ENCODE assay signal across 8 cellular contexts in the genomic region with DNA sequence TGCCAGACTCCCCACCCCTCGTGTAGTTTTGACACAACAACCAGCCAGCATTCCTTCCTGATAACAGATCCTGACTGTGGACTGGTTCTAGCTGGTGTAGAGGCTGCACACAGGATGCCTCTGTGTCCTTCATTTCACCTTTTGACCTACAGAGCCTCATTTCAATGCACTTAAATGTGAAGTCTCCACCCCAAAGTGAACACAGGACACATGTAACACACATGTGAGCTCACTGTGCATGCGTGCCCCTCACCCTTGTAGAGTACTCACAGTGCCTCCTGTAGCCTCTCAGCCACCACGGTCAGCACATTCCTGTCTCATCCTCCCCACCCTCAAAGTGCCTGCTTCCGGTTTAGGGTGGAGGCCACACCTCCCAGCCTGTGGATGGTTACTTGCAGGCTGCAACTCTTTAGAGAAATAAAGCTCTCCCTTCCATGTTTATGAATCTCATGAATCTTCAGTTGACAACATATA. TPM values are rescaled to one million over a fixed set of nuclear protein-coding genes. Genes with fewer than 3 reads are reported as not detected.
DNase-seq lines count a peak whose midpoint lies in the region; ATAC-seq and TF ChIP-seq lines count a peak whose summit lies in the region.

No MANE protein-coding gene starts in this region.

- H3K4me1 Mint-ChIP-seq in natural killer cell = peaks cover 10% of the 10 kb centered on the region in 2 donors
- peaks cover 6 to 7% of the 10 kb centered on the region in 2 donors for H3K4me1 Mint-ChIP-seq in natural killer cell treated with Interleukin-12 subunit alpha and Interleukin-12 subunit beta and Interleukin-15 and Interleukin-18, amount 100 ng/mL, for 72 hours (ENCODE audit: low read depth in 2 of 2)

- peak overlapping the region in 1 of 2 donors; percentile 29 for H3K27ac Mint-ChIP-seq in natural killer cell
- H3K27ac Mint-ChIP-seq in natural killer cell treated with Interleukin-12 subunit alpha and Interleukin-12 subunit beta and Interleukin-15 and Interleukin-18, amount 100 ng/mL, for 72 hours = no peak overlapping the region

- H3K9me3 ChIP-seq in upper lobe of right lung = no peaks in the 10 kb centered on the region

- POLR2A ChIA-PET in RWPE1 (lab: Yijun Ruan, JAX; ENCODE audit: low non-redundant PET) = no interaction called here

- H3K4me3 Mint-ChIP-seq in natural killer cell = peak overlapping the region; percentile 64
- no peak overlapping the region for H3K4me3 Mint-ChIP-seq in natural killer cell treated with Interleukin-12 subunit alpha and Interleukin-12 subunit beta and Interleukin-15 and Interleukin-18, amount 100 ng/mL, for 72 hours

- peak; percentile 36 to 71 (median 66) for ATAC-seq in natural killer cell
- no peak for ATAC-seq in natural killer cell treated with Interleukin-12 subunit alpha and Interleukin-12 subunit beta and Interleukin-15 and Interleukin-18, amount 100 ng/mL, for 72 hours
- ATAC-seq in upper lobe of right lung = peak; percentile 53

- DNase-seq in natural killer cell (no peak), islet precursor cell (peak; percentile 80), upper lobe of right lung (peak; percentile 58), RWPE1 (ENCODE audit: low spot score) (no peak), NCI-H82 (lab: John Stamatoyannopoulos, UW) (no peak)
- DNase-seq in natural killer cell treated with Interleukin-12 subunit alpha and Interleukin-12 subunit beta and Interleukin-15 and Interleukin-18, amount 100 ng/mL, for 72 hours (ENCODE audit: low spot score) = no peak
- DNase-seq in activated CD4-positive, alpha-beta T cell treated with anti-CD3 and anti-CD28 coated beads, Interleukin-2, amount 50 U/mL, for 48 hours = peak; percentile 17 to 40
- DNase-seq in effector CD8-positive, alpha-beta T cell (lab: John Stamatoyannopoulos, UW) = no peak

- H3K4me3 ChIP-seq in upper lobe of right lung = no peak overlapping the region

- H3K27me3 Mint-ChIP-seq in natural killer cell (ENCODE audit: low read depth in 2 of 2) = peaks cover 3 to 4% of the 10 kb centered on the region in 2 donors
- H3K27me3 Mint-ChIP-seq in natural killer cell treated with Interleukin-12 subunit alpha and Interleukin-12 subunit beta and Interleukin-15 and Interleukin-18, amount 100 ng/mL, for 72 hours = peaks cover 0 to 1% of the 10 kb centered on the region in 2 donors

- H3K36me3 Mint-ChIP-seq in natural killer cell = no peaks in the 10 kb centered on the region
- H3K36me3 Mint-ChIP-seq in natural killer cell treated with Interleukin-12 subunit alpha and Interleukin-12 subunit beta and Interleukin-15 and Interleukin-18, amount 100 ng/mL, for 72 hours = no peaks in the 10 kb centered on the region

- intact Hi-C loops in natural killer cell (cut with micrococcal nuclease) (no loop called here), upper lobe of right lung (cut with DNase I) (no loop called here)

- CTCF ChIA-PET in RWPE1 (lab: Yijun Ruan, JAX) = interaction anchor here (0.7 kb wide), 1 partner anchor 437 kb away, joined by 3 read pairs; no protein-coding TSS in a partner anchor

- peak overlapping the region; percentile 83 for H3K27ac ChIP-seq in upper lobe of right lung
- H3K27ac ChIP-seq in RWPE1 = no peak overlapping the region

- TF ChIP-seq CTCF in natural killer cell (IDR thresholded peaks at IDR 0.05) = no peak
- TF ChIP-seq CTCF in upper lobe of right lung (IDR thresholded peaks at IDR 0.05) = no peak
- TF ChIP-seq CTCF in RWPE1 (conservative IDR thresholded peaks at IDR 0.05; ENCODE audit: low read depth) = no peak

- no peaks in the 10 kb centered on the region for H3K9me3 Mint-ChIP-seq in natural killer cell
- H3K9me3 Mint-ChIP-seq in natural killer cell treated with Interleukin-12 subunit alpha and Interleukin-12 subunit beta and Interleukin-15 and Interleukin-18, amount 100 ng/mL, for 72 hours = no peaks in the 10 kb centered on the region

- no peaks in the 10 kb centered on the region for H3K27me3 ChIP-seq in upper lobe of right lung

- H3K4me1 ChIP-seq in upper lobe of right lung = peaks cover 8% of the 10 kb centered on the region

- H3K36me3 ChIP-seq in upper lobe of right lung = no peaks in the 10 kb centered on the region

RNA-seq across cellular contexts. Expression of a gene that starts 11.6 kb away (rescaled TPM):
- total RNA-seq in natural killer cell (not detected), upper lobe of right lung (64.4 TPM)
- under 1 TPM in 1 of 2 donors, not detected in 1; 0.53 TPM for total RNA-seq in natural killer cell treated with Interleukin-12 subunit alpha and Interleukin-12 subunit beta and Interleukin-15 and Interleukin-18, amount 100 ng/mL, for 72 hours

Comparison
In these comparisons a context has a peak if more than half of its experiments do, and no peak if none do; other contexts are left out.
1. ATAC-seq: peak in natural killer cell (3 of 3) and upper lobe of right lung (single experiment); none in natural killer cell treated with Interleukin-12 subunit alpha and Interleukin-12 subunit beta and Interleukin-15 and Interleukin-18, amount 100 ng/mL, for 72 hours (0 of 2).
2. DNase-seq: peak in activated CD4-positive, alpha-beta T cell treated with anti-CD3 and anti-CD28 coated beads, Interleukin-2, amount 50 U/mL, for 48 hours (2 of 2), islet precursor cell (single experiment) and upper lobe of right lung (single experiment); none in natural killer cell (single experiment), natural killer cell treated with Interleukin-12 subunit alpha and Interleukin-12 subunit beta and Interleukin-15 and Interleukin-18, amount 100 ng/mL, for 72 hours (single experiment), effector CD8-positive, alpha-beta T cell (single experiment), RWPE1 (single experiment) and NCI-H82 (single experiment).
3. RNA of a gene that starts 11.6 kb away (total RNA-seq): 64.4 TPM in upper lobe of right lung (single experiment); 0.53 TPM in natural killer cell treated with Interleukin-12 subunit alpha and Interleukin-12 subunit beta and Interleukin-15 and Interleukin-18, amount 100 ng/mL, for 72 hours and not detected in natural killer cell; every median in the first group is over 10 times any median in the second.